ENCODE assay signal across 39 cellular contexts in genomic region chr1:117215019-117215418, GRCh38. TPM values are rescaled to one million over a fixed set of nuclear protein-coding genes. Genes with fewer than 3 reads are reported as not detected.
"Had no signal": no experiment of that assay in that cellular context is flagged by ENCODE, and none has a peak within 500 bp of the region (broad histone marks: within the 10 kb centered on the region; RNA-seq: fewer than 3 reads in every experiment).

No MANE protein-coding gene starts in this region.

- H3K27me3 ChIP-seq: MG63 had no signal

- H3K4me3 ChIP-seq: MG63 had no signal

- H3K4me2 ChIP-seq: KMS-11 had no signal

- DNase-seq: Karpas-422, Kasumi-1, KG1, MG63, MM.1S, MV-4-11, NCI-H1048, NCI-H1092, NCI-H1092 treated with DMSO at 0.1 percent for 48 hours, NCI-H1105, NCI-H1105 treated with DMSO at 0.1 percent for 48 hours, NCI-H1417, NCI-H1417 treated with DMSO at 0.1 percent for 48 hours, NCI-H1436, NCI-H1436 treated with DMSO at 0.1 percent for 48 hours, NCI-H146, NCI-H1694, NCI-H1694 treated with DMSO at 0.1 percent for 48 hours, NCI-H187, NCI-H187 treated with DMSO at 0.1 percent for 48 hours, NCI-H1930, NCI-H2029, NCI-H2029 treated with DMSO at 0.1 percent for 48 hours, NCI-H2081, NCI-H2081 treated with DMSO at 0.1 percent for 48 hours, NCI-H2107, NCI-H2171, NCI-H2171 treated with DMSO at 0.1 percent for 48 hours, NCI-H2227 treated with DMSO at 0.1 percent for 48 hours, NCI-H345, NCI-H446, NCI-H446 treated with DMSO at 0.1 percent for 48 hours, NCI-H510A, NCI-H510A treated with DMSO at 0.1 percent for 48 hours had no signal

- H3K9ac ChIP-seq: KMS-11 had no signal

- H3K36me3 ChIP-seq: MG63 had no signal

- H3K27ac ChIP-seq: KMS-11 had no signal

RNA-seq across cellular contexts. Expression of gene VTCN1, which starts 4.3 kb away (rescaled TPM):
- total RNA-seq: LHCN-M2, M059J, MCF 10A, NCI-H460 had no signal
